27 cellular contexts compared by ENCODE assay signal in the genomic region with DNA sequence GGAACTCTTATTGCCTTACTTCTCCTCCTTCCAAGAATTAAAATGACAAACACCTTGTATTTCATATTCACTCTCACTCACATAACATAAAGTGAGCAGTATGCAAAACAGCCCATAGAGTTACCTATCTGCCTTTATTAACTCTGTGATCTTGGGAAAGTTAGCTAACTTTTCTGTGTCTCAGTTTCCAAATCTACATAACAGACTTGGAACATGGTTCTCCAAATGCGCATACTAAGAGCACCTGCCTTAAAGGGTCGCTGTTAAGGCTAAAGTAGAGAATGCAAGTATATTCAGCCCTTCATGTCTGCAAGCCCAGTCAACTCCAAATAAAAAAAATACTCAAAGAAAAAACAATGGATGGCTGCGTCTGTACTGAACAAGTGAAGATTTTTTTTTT.
"Had no signal": no experiment of that assay in that cellular context is flagged by ENCODE, and none has a peak within 500 bp of the region (broad histone marks: within the 10 kb centered on the region; RNA-seq: fewer than 3 reads in every experiment).

No MANE protein-coding gene starts in this region.

- H3K27me3 ChIP-seq: neural progenitor cell, ovary, right lobe of liver, sigmoid colon, stomach, thyroid gland, tibial nerve, upper lobe of left lung, vagina had no signal

- ATAC-seq: natural killer cell; psoas muscle; right cardiac atrium; right lobe of liver; stimulated activated effector memory CD8-positive, alpha-beta T cell treated with anti-CD3 and anti-CD28 coated beads, Interleukin-12 subunit alpha, Interleukin-12 subunit beta, amount 100 ng/mL, for 72 hours; stimulated activated naive B cell treated with anti-CD40 and anti-IgM and Interleukin-4, amounts not matched to agents 10 μg/mL and 1 μg/mL and 100 μg/mL, for 72 hours had no signal

- H3K36me3 ChIP-seq: neural progenitor cell, ovary, right lobe of liver, sigmoid colon, stomach, thoracic aorta, thyroid gland, tibial nerve, upper lobe of left lung, vagina had no signal

- DNase-seq: natural killer cell; occipital lobe; ovary; posterior cingulate gyrus; psoas muscle; right cardiac atrium; right lobe of liver; sigmoid colon; small intestine; stimulated activated CD4-positive, alpha-beta T cell treated with anti-CD3 and anti-CD28 coated beads, Interleukin-15, amount 100 ng/mL, for 24 hours; stimulated activated CD4-positive, alpha-beta T cell treated with anti-CD3 and anti-CD28 coated beads, Interleukin-2, amount 100 ng/mL, for 24 hours; stimulated activated CD4-positive, alpha-beta T cell treated with anti-CD3 and anti-CD28 coated beads, Interleukin-2, amount 100 ng/mL, for 48 hours; stimulated activated CD4-positive, alpha-beta T cell treated with anti-CD3 and anti-CD28 coated beads, Interleukin-4, amount 100 ng/mL, for 24 hours; stimulated activated naive B cell treated with anti-CD40 and anti-IgM and Interleukin-4, amounts not matched to agents 10 μg/mL and 1 μg/mL and 100 μg/mL, for 72 hours; stimulated activated naive CD4-positive, alpha-beta T cell treated with Interleukin-2 at 50 U/mL for 16 hours; stomach; thyroid gland; upper lobe of left lung had no signal

- H3K27me3 Mint-ChIP-seq: progenitor cell of endocrine pancreas; stimulated activated naive B cell treated with anti-CD40 and anti-IgM and Interleukin-4, amounts not matched to agents 10 μg/mL and 1 μg/mL and 100 μg/mL, for 72 hours; stimulated activated naive CD8-positive, alpha-beta T cell treated with anti-CD3 and anti-CD28 coated beads, Interleukin-15, Interleukin-2, amounts not matched to agents 100 ng/mL and 50 ng/mL, for 24 hours had no signal

- H3K9me3 ChIP-seq: ovary, psoas muscle, right lobe of liver, sigmoid colon, stomach, thoracic aorta, thyroid gland, tibial nerve, upper lobe of left lung, vagina had no signal

- H3K9me3 Mint-ChIP-seq: natural killer cell; nephron; neural progenitor cell; stimulated activated effector memory CD8-positive, alpha-beta T cell treated with anti-CD3 and anti-CD28 coated beads, Interleukin-12 subunit alpha, Interleukin-12 subunit beta, amount 100 ng/mL, for 72 hours; stimulated activated naive CD8-positive, alpha-beta T cell treated with anti-CD3 and anti-CD28 coated beads, Interleukin-15, Interleukin-2, amounts not matched to agents 100 ng/mL and 50 ng/mL, for 24 hours had no signal

- H3K36me3 Mint-ChIP-seq: natural killer cell; neural progenitor cell; stimulated activated effector memory CD8-positive, alpha-beta T cell treated with anti-CD3 and anti-CD28 coated beads, Interleukin-12 subunit alpha, Interleukin-12 subunit beta, amount 100 ng/mL, for 72 hours had no signal

- H3K4me3 Mint-ChIP-seq: natural killer cell; nephron; neural progenitor cell; stimulated activated effector memory CD8-positive, alpha-beta T cell treated with anti-CD3 and anti-CD28 coated beads, Interleukin-12 subunit alpha, Interleukin-12 subunit beta, amount 100 ng/mL, for 72 hours; stimulated activated naive B cell treated with anti-CD40 and anti-IgM and Interleukin-4, amounts not matched to agents 10 μg/mL and 1 μg/mL and 100 μg/mL, for 72 hours; stimulated activated naive CD8-positive, alpha-beta T cell treated with anti-CD3 and anti-CD28 coated beads, Interleukin-15, Interleukin-2, amounts not matched to agents 100 ng/mL and 50 ng/mL, for 24 hours had no signal

- H3K27ac Mint-ChIP-seq: natural killer cell; nephron; neural progenitor cell; progenitor cell of endocrine pancreas; stimulated activated effector memory CD8-positive, alpha-beta T cell treated with anti-CD3 and anti-CD28 coated beads, Interleukin-12 subunit alpha, Interleukin-12 subunit beta, amount 100 ng/mL, for 72 hours; stimulated activated naive B cell treated with anti-CD40 and anti-IgM and Interleukin-4, amounts not matched to agents 10 μg/mL and 1 μg/mL and 100 μg/mL, for 72 hours; stimulated activated naive CD8-positive, alpha-beta T cell treated with anti-CD3 and anti-CD28 coated beads, Interleukin-15, Interleukin-2, amounts not matched to agents 100 ng/mL and 50 ng/mL, for 24 hours had no signal

- H3K9ac ChIP-seq: neural progenitor cell, parathyroid adenoma had no signal

- H3K4me1 Mint-ChIP-seq: nephron, neural progenitor cell had no signal

- H3K4me1 ChIP-seq: neural progenitor cell, psoas muscle, right lobe of liver, sigmoid colon, thyroid gland, tibial nerve, upper lobe of left lung, vagina had no signal

- H3K4me3 ChIP-seq: neural progenitor cell, ovary, psoas muscle, right lobe of liver, sigmoid colon, stomach, thoracic aorta, thyroid gland, tibial nerve, upper lobe of left lung, vagina had no signal

- H3K27ac ChIP-seq: neural progenitor cell, ovary, parathyroid adenoma, psoas muscle, right lobe of liver, sigmoid colon, stomach, thoracic aorta, thyroid gland, tibial nerve, upper lobe of left lung, vagina had no signal
